Comparison of ENCODE assay signal across 11 cellular contexts in the genomic region with DNA sequence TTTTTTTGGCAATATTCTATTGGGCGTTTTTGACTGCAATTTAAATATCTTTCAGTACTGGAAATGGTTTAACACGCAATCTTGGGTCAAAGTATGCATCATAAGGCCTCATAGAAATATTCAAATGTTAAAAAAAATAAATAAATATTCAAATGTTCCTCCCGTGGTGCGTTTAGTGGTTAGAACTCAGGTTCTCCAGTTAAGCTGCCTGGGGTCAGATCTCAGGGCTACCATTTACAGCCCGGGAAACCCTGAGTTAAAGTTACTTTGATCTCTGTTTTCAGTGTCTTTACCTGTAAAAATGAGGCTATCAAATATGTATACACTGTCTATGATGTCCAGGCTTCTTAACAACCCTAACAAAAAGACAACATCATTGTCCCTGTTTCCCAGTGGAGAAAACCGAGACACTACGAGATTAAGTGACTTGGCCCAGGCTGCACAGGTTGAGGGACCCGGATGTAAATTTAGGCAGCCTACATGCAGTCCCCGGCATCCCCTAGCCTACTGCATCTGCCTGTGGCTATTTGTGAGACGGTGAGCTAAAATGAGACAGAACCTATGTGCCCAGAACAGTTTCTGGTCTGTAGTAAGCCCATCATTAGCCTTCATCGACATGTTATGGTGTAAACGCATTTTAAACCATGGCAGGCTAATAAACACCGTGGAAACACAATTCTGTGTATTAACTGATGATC. TPM values are rescaled to one million over a fixed set of nuclear protein-coding genes. Genes with fewer than 3 reads are reported as not detected.
DNase-seq lines count a peak whose midpoint lies in the region; ATAC-seq, FAIRE-seq and TF ChIP-seq lines count a peak whose summit lies in the region.
"Had no signal": no experiment of that assay in that cellular context is flagged by ENCODE, and none has a peak within 500 bp of the region (broad histone marks: within the 10 kb centered on the region; RNA-seq: fewer than 3 reads in every experiment).

No MANE protein-coding gene starts in this region.

- peaks cover 15% of the 10 kb centered on the region for H3K36me3 ChIP-seq in cardiac muscle cell
- no peaks in the 10 kb centered on the region for H3K36me3 ChIP-seq in adrenal gland (replicated peaks in 1 of 2)
- H3K36me3 ChIP-seq in keratinocyte (ENCODE audit: control insufficient read depth in 2 of 2, extremely low read depth in 1 of 2, insufficient read depth in 2 of 2, low read length in 2 of 2) = peaks cover 14 to 31% of the 10 kb centered on the region in 2 experiments

- dilution Hi-C loops in keratinocyte (cut with MboI; ENCODE audit: extremely low pct_ligation_motif_present, low sequenced_read_pairs) = no loop called here

- peaks cover 20% of the 10 kb centered on the region for H3K4me1 ChIP-seq in cardiac muscle cell (ENCODE audit: low read depth)
- peaks cover 2 to 36% of the 10 kb centered on the region in 2 donors for H3K4me1 ChIP-seq in adrenal gland (replicated peaks in 1 of 2)
- H3K4me1 ChIP-seq in keratinocyte (ENCODE audit: control insufficient read depth, extremely low read depth, insufficient read depth, low read length) = peaks cover 27% of the 10 kb centered on the region

- H3K27ac Mint-ChIP-seq in type B pancreatic cell = peak overlapping the region; percentile 36

- TF ChIP-seq CTCF in cardiac muscle cell (IDR thresholded peaks at IDR 0.05; ENCODE audit: low read depth, low read length) (no peak), adrenal gland (IDR thresholded peaks at IDR 0.05) (no peak), keratinocyte (optimal IDR thresholded peaks at IDR 0.05 in 1 of 3, IDR thresholded peaks at IDR 0.05 in 1 of 3, conservative IDR thresholded peaks at IDR 0.05 in 1 of 3; ENCODE audit: extremely low read depth in 1 of 3, insufficient read depth in 2 of 3, low read length in 3 of 3) (no peak), type B pancreatic cell (conservative IDR thresholded peaks at IDR 0.05) (no peak)

- WGBS in adrenal gland, 4 donors = 65 to 75% (median 70%) methylated on average over 13 of the region's 13 CpGs

- H3K4me3 ChIP-seq in cardiac muscle cell = peak overlapping the region; percentile 77
- H3K4me3 ChIP-seq in adrenal gland = peak overlapping the region in 1 of 4 donors; percentile 87
- H3K4me3 ChIP-seq in keratinocyte (ENCODE audit: control insufficient read depth in 2 of 3, extremely low read depth in 1 of 3, insufficient read depth in 2 of 3, low read depth in 1 of 3, low read length in 3 of 3) = peak overlapping the region; percentile 66 to 99 (median 99)

- H3K27me3 ChIP-seq in cardiac muscle cell = no peaks in the 10 kb centered on the region
- H3K27me3 ChIP-seq in adrenal gland = no peaks in the 10 kb centered on the region
- H3K27me3 ChIP-seq in keratinocyte (ENCODE audit: control insufficient read depth, extremely low read depth, insufficient read depth, low read length) = no peaks in the 10 kb centered on the region

- peak overlapping the region; percentile 89 for H3K4me2 ChIP-seq in keratinocyte (ENCODE audit: control insufficient read depth, extremely low read depth, insufficient read depth, low read depth, low read length)

- DNase-seq in cardiac muscle cell (ENCODE audit: low read depth in 1 of 2, low spot score in 1 of 2) (peak in 1 of 2 donors; percentile 60), left cardiac atrium (no peak), adrenal gland (peak in 1 of 7 donors; percentile 53), keratinocyte (ENCODE audit: low read depth, low spot score) (no peak), type B pancreatic cell (ENCODE audit: extremely low spot score, unreplicated experiment) (no peak), NCI-H2196 (lab: John Stamatoyannopoulos, UW; ENCODE audit: unreplicated experiment) (no peak), GM12891 (ENCODE audit: insufficient read length, low spot score) (no peak)
- DNase-seq: CD4-positive, alpha-beta memory T cell; effector memory CD4-positive, alpha-beta T cell had no signal

- no peak for ATAC-seq in left cardiac atrium
- ATAC-seq in HG03520 (IDR thresholded peaks at IDR 0.05; ENCODE audit: unreplicated experiment) = no peak

- H3K79me2 ChIP-seq in keratinocyte (ENCODE audit: control insufficient read depth, insufficient read depth, low read length) = peaks cover 59% of the 10 kb centered on the region

- H3K9ac ChIP-seq in keratinocyte (ENCODE audit: control insufficient read depth, extremely low read depth, insufficient read depth, low read length) = peak overlapping the region; percentile 98

- peaks cover 12% of the 10 kb centered on the region for H3K4me1 Mint-ChIP-seq in type B pancreatic cell (ENCODE audit: unreplicated experiment)

- H4K20me1 ChIP-seq in keratinocyte (ENCODE audit: control insufficient read depth, extremely low read depth, insufficient read depth, low read length) = peaks cover 23% of the 10 kb centered on the region

- peak overlapping the region; percentile 58 for H3K27ac ChIP-seq in cardiac muscle cell
- peak overlapping the region in 3 of 5 donors; percentile 83 to 93 (median 85) for H3K27ac ChIP-seq in adrenal gland
- peak overlapping the region; percentile 97 for H3K27ac ChIP-seq in keratinocyte (ENCODE audit: control insufficient read depth, insufficient read depth, low read length)
- H3K27ac ChIP-seq: VCaP had no signal

- no peaks in the 10 kb centered on the region for H3K9me3 ChIP-seq in cardiac muscle cell (ENCODE audit: low read depth)
- no peaks in the 10 kb centered on the region for H3K9me3 ChIP-seq in adrenal gland (replicated peaks in 1 of 3)
- H3K9me3 ChIP-seq in keratinocyte (ENCODE audit: control insufficient read depth, low read depth, low read length) = no peaks in the 10 kb centered on the region

- peaks cover 9% of the 10 kb centered on the region for H3K9me1 ChIP-seq in keratinocyte (ENCODE audit: control insufficient read depth, extremely low read depth, insufficient read depth, low read length)

- no peaks in the 10 kb centered on the region for H3K9me3 Mint-ChIP-seq in type B pancreatic cell
- H3K9me3 Mint-ChIP-seq: CD4-positive, alpha-beta memory T cell had no signal

- no peak overlapping the region for H2AFZ ChIP-seq in keratinocyte (ENCODE audit: control insufficient read depth, low read length)

- intact Hi-C loops in left cardiac atrium (cut with DNase I) = no loop called here
- intact Hi-C loops in adrenal gland (cut with DNase I) = no loop called here

- FAIRE-seq in keratinocyte (lab: Jason Lieb, UNC) = peak; percentile 9
- FAIRE-seq in GM12891 (lab: Jason Lieb, UNC) = no peak

- peak overlapping the region; percentile 91 for H3K4me3 Mint-ChIP-seq in type B pancreatic cell

- TF ChIP-seq POLR2A in adrenal gland (IDR thresholded peaks at IDR 0.05) (no peak), GM12891 (IDR thresholded peaks at IDR 0.05; ENCODE audit: low read depth, low read length) (no peak)

- peaks cover 3% of the 10 kb centered on the region for H3K27me3 Mint-ChIP-seq in type B pancreatic cell

- peaks cover 16% of the 10 kb centered on the region for H3K36me3 Mint-ChIP-seq in type B pancreatic cell
- H3K36me3 Mint-ChIP-seq: CD4-positive, alpha-beta memory T cell had no signal

TF ChIP-seq in GM12891, 5 proteins besides CTCF, POLR2A, EP300 and RAD21:
- TF ChIP-seq TAF1 (IDR thresholded peaks at IDR 0.05; ENCODE audit: low read depth, low read length) (no peak), SPI1 (IDR thresholded peaks at IDR 0.05; ENCODE audit: low read depth, low read length) (no peak), POU2F2 (IDR thresholded peaks at IDR 0.05; ENCODE audit: low read depth, low read length) (no peak), PAX5 (IDR thresholded peaks at IDR 0.05; ENCODE audit: insufficient read depth, low read length, severe bottlenecking) (no peak), POLR2AphosphoS5 (IDR thresholded peaks at IDR 0.05; ENCODE audit: low read depth, low read length) (no peak)

RNA-seq across cellular contexts. Expression of gene FHL2, which starts 1.7 kb away (rescaled TPM):
- total RNA-seq in cardiac muscle cell = 586 and 1,288 TPM in 2 replicates
- polyA plus RNA-seq in cardiac muscle cell = 612 and 1,543 TPM in 2 replicates
- 10 to 100 TPM; 32.3 to 92.2 TPM for total RNA-seq in left cardiac atrium
- 100 to 1,000 TPM in 6 of 8 donors, 10 to 100 TPM in 2; 41.2 to 213 (median 138) TPM for total RNA-seq in adrenal gland
- 10 to 100 TPM; 43.8 to 54.9 (median 50.8) TPM for polyA plus RNA-seq in adrenal gland
- 132 to 175 TPM (median 144 TPM) in 3 replicates for polyA plus RNA-seq in keratinocyte
- 27.1 TPM for polyA plus RNA-seq in keratinocyte (2011; ENCODE audit: low read depth)
- polyA plus RNA-seq in keratinocyte (2011; cell fraction: cytosol; rRNA removed) = 139 and 154 TPM in 2 replicates
- polyA plus RNA-seq in keratinocyte (2011; cell fraction: nucleus; rRNA removed) = 104 and 114 TPM in 2 replicates
- 91.4 and 116 TPM in 2 replicates for polyA plus RNA-seq in keratinocyte (2012; ENCODE audit: low replicate concordance)
- polyA minus RNA-seq in keratinocyte = 130 to 194 TPM (median 145 TPM) in 3 replicates
- polyA minus RNA-seq in keratinocyte (2011; cell fraction: cytosol; rRNA and poly(A)+ RNA removed) = 77.3 TPM
- polyA minus RNA-seq in keratinocyte (2011; cell fraction: nucleus; rRNA and poly(A)+ RNA removed) = 44.9 and 62.7 TPM in 2 replicates
- 19.9 and 21.9 TPM in 2 replicates for total RNA-seq in type B pancreatic cell (ENCODE audit: low replicate concordance)
- 2.5 TPM for polyA plus RNA-seq in GM12891 (2012; ENCODE audit: low read depth, missing spikeins)

RNA-seq across cellular contexts. Expression of gene C2orf49, which starts 59.8 kb away (rescaled TPM):
- total RNA-seq in cardiac muscle cell (21.5 and 37.9 TPM in 2 replicates), left cardiac atrium (10 to 100 TPM; 15.6 to 16.2 TPM), adrenal gland (10 to 100 TPM in 6 of 8 donors, 1 to 10 TPM in 2; 9.3 to 18.6 (median 16.0) TPM), type B pancreatic cell (ENCODE audit: low replicate concordance) (23.5 and 25.8 TPM in 2 replicates)
- polyA plus RNA-seq in cardiac muscle cell (19.2 and 31.3 TPM in 2 replicates), adrenal gland (10 to 100 TPM in 1 of 3 donors, 1 to 10 TPM in 2; 5.9 to 17.8 (median 7.4) TPM), keratinocyte (13.1 to 19.4 TPM (median 14.5 TPM) in 3 replicates)
- polyA plus RNA-seq in keratinocyte (2011; ENCODE audit: low read depth) = 43.2 TPM
- 11.8 and 17.0 TPM in 2 replicates for polyA plus RNA-seq in keratinocyte (2011; cell fraction: cytosol; rRNA removed)
- polyA plus RNA-seq in keratinocyte (2011; cell fraction: nucleus; rRNA removed) = 13.9 and 18.8 TPM in 2 replicates
- polyA plus RNA-seq in keratinocyte (2012; ENCODE audit: low replicate concordance) = 12.3 and 18.3 TPM in 2 replicates
- 3.6 to 6.0 TPM (median 4.7 TPM) in 3 replicates for polyA minus RNA-seq in keratinocyte
- 4.2 TPM for polyA minus RNA-seq in keratinocyte (2011; cell fraction: cytosol; rRNA and poly(A)+ RNA removed)
- polyA minus RNA-seq in keratinocyte (2011; cell fraction: nucleus; rRNA and poly(A)+ RNA removed) = 3.3 and 9.2 TPM in 2 replicates
- 12.3 TPM for polyA plus RNA-seq in GM12891 (2012; ENCODE audit: low read depth, missing spikeins)
